In the genomic region with DNA sequence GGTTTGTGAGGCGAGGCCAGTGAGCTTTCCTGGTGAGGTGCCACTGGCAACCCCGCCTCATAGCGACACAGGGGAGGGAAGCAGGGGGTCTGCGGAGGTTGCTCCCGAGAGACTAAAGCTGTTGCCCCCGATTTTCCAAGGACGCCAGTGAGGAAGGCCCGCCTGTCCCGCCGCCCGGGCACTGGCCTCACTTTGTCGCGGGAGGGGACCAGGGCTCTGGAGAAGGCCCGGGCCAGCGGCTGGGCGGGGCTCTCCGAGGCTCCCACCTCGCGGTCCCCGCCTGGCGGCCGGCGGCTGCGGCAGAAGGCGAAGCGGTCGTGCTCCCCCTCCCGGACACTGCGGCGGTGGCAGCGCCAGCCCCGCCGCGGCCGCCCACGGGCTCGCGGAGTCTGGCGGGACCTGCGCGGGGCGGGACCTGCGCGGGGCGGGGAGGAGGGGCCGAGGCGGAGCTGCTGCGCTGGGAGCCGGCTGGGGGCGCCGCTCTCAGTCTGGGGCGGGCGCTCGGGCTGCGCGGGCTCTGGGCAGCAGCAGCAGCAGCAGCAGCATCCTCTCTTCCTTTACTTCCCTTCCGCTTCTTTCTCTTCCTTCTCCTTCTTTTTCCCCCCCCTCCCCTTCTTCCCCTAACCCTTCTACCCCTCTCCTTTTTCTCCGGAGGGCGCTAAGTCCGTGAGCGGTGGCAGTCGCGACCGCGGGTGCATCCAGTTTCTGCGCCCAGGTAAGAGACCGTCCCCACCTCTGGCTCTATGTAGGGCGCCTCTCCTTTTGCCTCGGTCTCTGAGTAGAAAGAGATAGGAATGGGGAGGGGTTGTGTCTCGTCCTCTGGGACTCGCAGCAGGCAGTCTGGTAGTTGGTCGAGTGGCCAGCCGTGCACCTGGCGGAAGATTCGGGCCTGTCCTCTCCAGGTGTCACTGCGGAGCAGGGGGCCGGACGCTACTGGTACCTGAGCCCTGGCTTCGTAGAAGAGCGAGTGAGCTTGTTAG, we compare ENCODE assay signal across 8 cellular contexts. TPM values are rescaled to one million over a fixed set of nuclear protein-coding genes. Genes with fewer than 3 reads are reported as not detected.
A peak's percentile ranks its signal among the peaks of the same experiment; 100 is the strongest.
DNase-seq lines count a peak whose midpoint lies in the region; ATAC-seq and TF ChIP-seq lines count a peak whose summit lies in the region.

A gene with protein sequence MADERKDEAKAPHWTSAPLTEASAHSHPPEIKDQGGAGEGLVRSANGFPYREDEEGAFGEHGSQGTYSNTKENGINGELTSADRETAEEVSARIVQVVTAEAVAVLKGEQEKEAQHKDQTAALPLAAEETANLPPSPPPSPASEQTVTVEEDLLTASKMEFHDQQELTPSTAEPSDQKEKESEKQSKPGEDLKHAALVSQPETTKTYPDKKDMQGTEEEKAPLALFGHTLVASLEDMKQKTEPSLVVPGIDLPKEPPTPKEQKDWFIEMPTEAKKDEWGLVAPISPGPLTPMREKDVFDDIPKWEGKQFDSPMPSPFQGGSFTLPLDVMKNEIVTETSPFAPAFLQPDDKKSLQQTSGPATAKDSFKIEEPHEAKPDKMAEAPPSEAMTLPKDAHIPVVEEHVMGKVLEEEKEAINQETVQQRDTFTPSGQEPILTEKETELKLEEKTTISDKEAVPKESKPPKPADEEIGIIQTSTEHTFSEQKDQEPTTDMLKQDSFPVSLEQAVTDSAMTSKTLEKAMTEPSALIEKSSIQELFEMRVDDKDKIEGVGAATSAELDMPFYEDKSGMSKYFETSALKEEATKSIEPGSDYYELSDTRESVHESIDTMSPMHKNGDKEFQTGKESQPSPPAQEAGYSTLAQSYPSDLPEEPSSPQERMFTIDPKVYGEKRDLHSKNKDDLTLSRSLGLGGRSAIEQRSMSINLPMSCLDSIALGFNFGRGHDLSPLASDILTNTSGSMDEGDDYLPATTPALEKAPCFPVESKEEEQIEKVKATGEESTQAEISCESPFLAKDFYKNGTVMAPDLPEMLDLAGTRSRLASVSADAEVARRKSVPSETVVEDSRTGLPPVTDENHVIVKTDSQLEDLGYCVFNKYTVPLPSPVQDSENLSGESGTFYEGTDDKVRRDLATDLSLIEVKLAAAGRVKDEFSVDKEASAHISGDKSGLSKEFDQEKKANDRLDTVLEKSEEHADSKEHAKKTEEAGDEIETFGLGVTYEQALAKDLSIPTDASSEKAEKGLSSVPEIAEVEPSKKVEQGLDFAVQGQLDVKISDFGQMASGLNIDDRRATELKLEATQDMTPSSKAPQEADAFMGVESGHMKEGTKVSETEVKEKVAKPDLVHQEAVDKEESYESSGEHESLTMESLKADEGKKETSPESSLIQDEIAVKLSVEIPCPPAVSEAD (N-terminal part only) (plus strand): TSS at position 486 of the 980 bp plus-strand sequence. CDS start 229,124 bp downstream, outside the sequence.

- no peaks in the 10 kb centered on the region for H3K79me2 ChIP-seq in smooth muscle cell (ENCODE audit: low read depth)

- H3K4me3 ChIP-seq in WERI-Rb-1 (ENCODE audit: low read depth, low read length) (peak within 1 kb of the TSS; percentile 86), smooth muscle cell (peak within 1 kb of the TSS; percentile 82)

- ATAC-seq in GM18861 (IDR thresholded peaks at IDR 0.05; ENCODE audit: unreplicated experiment) (peak; percentile 96), HG03095 (IDR thresholded peaks at IDR 0.05; ENCODE audit: unreplicated experiment) (peak; percentile 98)

- H4K20me1 ChIP-seq in smooth muscle cell (ENCODE audit: low read depth) = no peaks in the 10 kb centered on the region

- H3K4me1 ChIP-seq in smooth muscle cell (ENCODE audit: low read depth) = peaks cover 10% of the 10 kb centered on the region

- peak; percentile 91 for TF ChIP-seq CTCF in WERI-Rb-1 (IDR thresholded peaks at IDR 0.05; ENCODE audit: low read depth, low read length)
- TF ChIP-seq CTCF in smooth muscle cell (IDR thresholded peaks at IDR 0.05; ENCODE audit: borderline replicate concordance, insufficient read depth, poor library complexity, severe bottlenecking) = peak; percentile 72

- H3K27me3 Mint-ChIP-seq in immature natural killer cell (ENCODE audit: low read depth in 3 of 3) = peaks cover 3 to 15% (median 5%) of the 10 kb centered on the region in 3 donors

- H3K9ac ChIP-seq in smooth muscle cell (ENCODE audit: low read depth) = peak within 1 kb of the TSS; percentile 52

- no peak within 1 kb of the TSS for H3K27ac Mint-ChIP-seq in immature natural killer cell

- H2AFZ ChIP-seq in smooth muscle cell (ENCODE audit: low read depth) = peak within 1 kb of the TSS; percentile 92

- peak within 1 kb of the TSS; percentile 95 for H3K4me2 ChIP-seq in smooth muscle cell

- no peaks in the 10 kb centered on the region for H3K9me3 ChIP-seq in WERI-Rb-1 (ENCODE audit: severe bottlenecking)
- H3K9me3 ChIP-seq in smooth muscle cell (replicated peaks; ENCODE audit: low read depth) = no peaks in the 10 kb centered on the region

- peak within 1 kb of the TSS; percentile 60 to 75 (median 63) for H3K4me3 Mint-ChIP-seq in immature natural killer cell

- DNase-seq in A172 (ENCODE audit: low spot score) (peak; percentile 65), NCI-H2107 (lab: John Stamatoyannopoulos, UW) (peak; percentile 87), WERI-Rb-1 (peak; percentile 89), caudate nucleus (lab: John Stamatoyannopoulos, UW) (peak in 59 of 61 donors; percentile 7 to 92 (median 79)), immature natural killer cell (peak; percentile 40 to 58 (median 43)), smooth muscle cell (lab: John Stamatoyannopoulos, UW; ENCODE audit: unreplicated experiment) (peak; percentile 62)

- H3K27ac ChIP-seq in WERI-Rb-1 = no peak within 1 kb of the TSS
- H3K27ac ChIP-seq in caudate nucleus (ENCODE audit: low read depth, low read length) = peak within 1 kb of the TSS; percentile 61
- H3K27ac ChIP-seq in smooth muscle cell (ENCODE audit: low read depth) = peak within 1 kb of the TSS; percentile 14

- WGBS in smooth muscle cell (ENCODE audit: low lambda C conversion rate) = 4% methylated on average over 59 of the region's 80 CpGs

- peaks cover 0 to 12% (median 2%) of the 10 kb centered on the region in 6 donors for H3K9me3 Mint-ChIP-seq in immature natural killer cell

- H3K36me3 Mint-ChIP-seq in immature natural killer cell = no peaks in the 10 kb centered on the region

- peaks cover 4% of the 10 kb centered on the region for H3F3A ChIP-seq in smooth muscle cell (ENCODE audit: low read depth)

- H3K27me3 ChIP-seq in WERI-Rb-1 (ENCODE audit: insufficient read depth, low read depth, severe bottlenecking) (no peaks in the 10 kb centered on the region), smooth muscle cell (ENCODE audit: low read depth) (no peaks in the 10 kb centered on the region)

- H3K4me1 Mint-ChIP-seq in immature natural killer cell = peaks cover 15 to 19% of the 10 kb centered on the region in 2 donors

- H3K36me3 ChIP-seq in WERI-Rb-1 (no peaks in the 10 kb centered on the region), smooth muscle cell (ENCODE audit: low read depth) (no peaks in the 10 kb centered on the region)

RNA-seq across cellular contexts. Expression of the gene that starts here (rescaled TPM):
- 2.1 and 4.3 TPM in 2 replicates for total RNA-seq in A172 (2014; rRNA removed; shearing (Covaris generic))
- polyA plus RNA-seq in immature natural killer cell = not detected
- total RNA-seq in smooth muscle cell = 18.7 and 23.2 TPM in 2 replicates
- 1.8 and 15.4 TPM in 2 replicates for polyA plus RNA-seq in smooth muscle cell

Comparison
In these comparisons a context has a peak if more than half of its experiments do, and no peak if none do; other contexts are left out.
1. Peak in DNase-seq in immature natural killer cell; RNA of the gene not detected or under 1 TPM.